18 cellular contexts compared by ENCODE assay signal in genomic region chr7:38315410-38315809, GRCh38.
"Had no signal": no experiment of that assay in that cellular context is flagged by ENCODE, and none has a peak within 500 bp of the region (broad histone marks: within the 10 kb centered on the region; RNA-seq: fewer than 3 reads in every experiment).

No MANE protein-coding gene starts in this region.

- H3K36me3 Mint-ChIP-seq: naive B cell, type B pancreatic cell had no signal

- H3K27ac ChIP-seq: foreskin keratinocyte, right atrium auricular region, sigmoid colon had no signal

- H3K27me3 ChIP-seq: right atrium auricular region, sigmoid colon had no signal

- H3K4me3 ChIP-seq: lung, right atrium auricular region, sigmoid colon, skin epidermis had no signal

- H3K4me3 Mint-ChIP-seq: dendritic cell treated with granulocyte-macrophage colony-stimulating factor and Interleukin-4, amounts not matched to agents 40 ng/mL and 50 ng/mL, for 4 days; endodermal cell; naive B cell; type B pancreatic cell had no signal

- H3K9me3 ChIP-seq: right atrium auricular region, sigmoid colon had no signal

- H3K36me3 ChIP-seq: right atrium auricular region, sigmoid colon had no signal

- H3K27ac Mint-ChIP-seq: dendritic cell treated with granulocyte-macrophage colony-stimulating factor and Interleukin-4, amounts not matched to agents 40 ng/mL and 50 ng/mL, for 4 days; endodermal cell; naive B cell; type B pancreatic cell had no signal

- ATAC-seq: foreskin keratinocyte, left colon, left ventricle myocardium superior had no signal

- H3K9me3 Mint-ChIP-seq: dendritic cell treated with granulocyte-macrophage colony-stimulating factor and Interleukin-4, amounts not matched to agents 40 ng/mL and 50 ng/mL, for 4 days; endodermal cell; naive B cell; type B pancreatic cell had no signal

- H3K4me1 ChIP-seq: foreskin keratinocyte had no signal

- DNase-seq: endodermal cell; erythroblast; foreskin keratinocyte; kidney; left colon; left ventricle myocardium superior; mesendoderm; naive B cell; posterior cingulate gyrus; sigmoid colon; stimulated activated CD4-positive, alpha-beta T cell treated with anti-CD3 and anti-CD28 coated beads, Interleukin-2, amount 100 ng/mL, for 24 hours; stimulated activated CD4-positive, alpha-beta T cell treated with anti-CD3 and anti-CD28 coated beads, Interleukin-4, amount 100 ng/mL, for 4 hours; stimulated activated naive CD4-positive, alpha-beta T cell treated with Interleukin-2 at 50 U/mL for 16 hours had no signal
